Comparison of ENCODE assay signal across 9 cellular contexts in the genomic region with DNA sequence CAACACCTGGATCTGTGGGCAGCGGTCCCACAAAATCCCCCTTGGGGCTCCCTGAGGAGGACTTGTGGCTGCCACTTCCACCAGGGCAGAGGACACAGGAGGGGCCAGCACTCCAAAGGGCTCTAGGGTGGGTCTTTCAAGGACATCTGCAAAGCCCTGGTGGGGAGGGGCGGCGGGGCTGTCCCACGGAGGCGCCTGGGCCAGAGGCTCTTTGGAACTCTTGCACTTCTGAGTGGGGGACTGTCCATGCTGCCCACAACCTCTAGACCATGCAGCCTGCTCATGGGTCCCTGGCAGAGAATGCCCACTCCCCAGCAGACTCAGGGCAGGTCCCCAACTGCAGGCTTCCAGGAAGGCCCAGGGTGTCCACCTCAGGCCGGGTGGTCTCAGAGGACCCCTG. TPM values are rescaled to one million over a fixed set of nuclear protein-coding genes. Genes with fewer than 3 reads are reported as not detected.
DNase-seq lines count a peak whose midpoint lies in the region; ATAC-seq and TF ChIP-seq lines count a peak whose summit lies in the region.
"Not testable (repeated sequence)": the region's sequence is repeated elsewhere in the genome, so short reads cannot be mapped to it uniquely, and the experiment has no call there.
"Had no signal": no experiment of that assay in that cellular context is flagged by ENCODE, and none has a peak within 500 bp of the region (broad histone marks: within the 10 kb centered on the region; RNA-seq: fewer than 3 reads in every experiment).

No MANE protein-coding gene starts in this region.

- not testable (repeated sequence) for H3K27me3 ChIP-seq in HCT116 (ENCODE audit: insufficient read depth, low read length); left lung

- not testable (repeated sequence) for H2AFZ ChIP-seq in HCT116 (ENCODE audit: low read depth, low read length, poor library complexity, severe bottlenecking)

- not testable (repeated sequence) for H3K4me2 ChIP-seq in HCT116 (ENCODE audit: low read length)

- H3K4me1 Mint-ChIP-seq in activated CD4-positive, alpha-beta T cell treated with anti-CD3 and anti-CD28 coated beads, Interleukin-2, amount 10 ng/mL, durations not matched to agents 7 days and 5 days; activated T-cell treated with anti-CD3 and anti-CD28 coated beads, Interleukin-2, amount 50 U/mL, for 24 hours (ENCODE audit: low read depth); naive thymus-derived CD8-positive, alpha-beta T cell; stimulated activated naive B cell treated with anti-CD40 and anti-IgM and Interleukin-4, amounts not matched to agents 10 μg/mL and 1 μg/mL and 100 μg/mL, for 72 hours: not testable (repeated sequence)

- TF ChIP-seq POLR2A in HCT116 (IDR thresholded peaks at IDR 0.05; ENCODE audit: borderline replicate concordance, extremely low read depth, insufficient read depth, insufficient read length) = not testable (repeated sequence)

- H3K4me3 Mint-ChIP-seq in activated CD4-positive, alpha-beta T cell treated with anti-CD3 and anti-CD28 coated beads, Interleukin-2, amount 10 ng/mL, durations not matched to agents 7 days and 5 days = peak overlapping the region; percentile 66
- peak overlapping the region; percentile 68 for H3K4me3 Mint-ChIP-seq in activated T-cell treated with anti-CD3 and anti-CD28 coated beads, Interleukin-2, amount 50 U/mL, for 24 hours
- peak overlapping the region in 8 of 10 donors; percentile 22 to 88 (median 56) for H3K4me3 Mint-ChIP-seq in naive thymus-derived CD8-positive, alpha-beta T cell
- peak overlapping the region in 1 of 2 donors; percentile 44 for H3K4me3 Mint-ChIP-seq in stimulated activated naive B cell treated with anti-CD40 and anti-IgM and Interleukin-4, amounts not matched to agents 10 μg/mL and 1 μg/mL and 100 μg/mL, for 72 hours

- not testable (repeated sequence) for H3K9me3 ChIP-seq in HCT116 (ENCODE audit: control insufficient read depth in 1 of 2, insufficient read depth in 1 of 2, low read depth in 1 of 2, low read length in 2 of 2); left lung

- ATAC-seq in HCT116 (peak; percentile 44; the same call in 1 of the 2 replicates), esophagus mucosa (peak; percentile 24), left lung (peak; percentile 21)
- peak in 1 of 2 donors; percentile 54 for ATAC-seq in naive thymus-derived CD8-positive, alpha-beta T cell
- peak; percentile 43 to 51 for ATAC-seq in stimulated activated naive B cell treated with anti-CD40 and anti-IgM and Interleukin-4, amounts not matched to agents 10 μg/mL and 1 μg/mL and 100 μg/mL, for 72 hours (replicated peaks)

- POLR2A ChIA-PET in HCT116 (lab: Charles Lee); activated CD4-positive, alpha-beta T cell treated with anti-CD3 and anti-CD28 coated beads, Interleukin-2, amount 10 ng/mL, durations not matched to agents 7 days and 5 days (lab: Charles Lee); naive thymus-derived CD8-positive, alpha-beta T cell (lab: Charles Lee): not testable (repeated sequence)

- CTCF ChIA-PET in HCT116 (lab: Charles Lee); activated CD4-positive, alpha-beta T cell treated with anti-CD3 and anti-CD28 coated beads, Interleukin-2, amount 10 ng/mL, durations not matched to agents 7 days and 5 days (lab: Charles Lee): not testable (repeated sequence)

- not testable (repeated sequence) for H3K4me1 ChIP-seq in HCT116 (ENCODE audit: control insufficient read depth in 1 of 2, insufficient read depth in 2 of 2, low read length in 2 of 2); left lung

- H3K36me3 Mint-ChIP-seq in activated CD4-positive, alpha-beta T cell treated with anti-CD3 and anti-CD28 coated beads, Interleukin-2, amount 10 ng/mL, durations not matched to agents 7 days and 5 days (ENCODE audit: low read depth) = peaks cover 44% of the 10 kb centered on the region
- H3K36me3 Mint-ChIP-seq in activated T-cell treated with anti-CD3 and anti-CD28 coated beads, Interleukin-2, amount 50 U/mL, for 24 hours (ENCODE audit: low read depth) = peaks cover 35% of the 10 kb centered on the region
- H3K36me3 Mint-ChIP-seq in naive thymus-derived CD8-positive, alpha-beta T cell = peaks cover 6 to 36% (median 29%) of the 10 kb centered on the region in 3 donors
- not testable (repeated sequence) for H3K36me3 Mint-ChIP-seq in stimulated activated naive B cell treated with anti-CD40 and anti-IgM and Interleukin-4, amounts not matched to agents 10 μg/mL and 1 μg/mL and 100 μg/mL, for 72 hours

- H3K27ac Mint-ChIP-seq in activated CD4-positive, alpha-beta T cell treated with anti-CD3 and anti-CD28 coated beads, Interleukin-2, amount 10 ng/mL, durations not matched to agents 7 days and 5 days = peak overlapping the region; percentile 75
- not testable (repeated sequence) for H3K27ac Mint-ChIP-seq in activated T-cell treated with anti-CD3 and anti-CD28 coated beads, Interleukin-2, amount 50 U/mL, for 24 hours; stimulated activated naive B cell treated with anti-CD40 and anti-IgM and Interleukin-4, amounts not matched to agents 10 μg/mL and 1 μg/mL and 100 μg/mL, for 72 hours
- peak overlapping the region in 6 of 10 donors; percentile 34 to 80 (median 62) for H3K27ac Mint-ChIP-seq in naive thymus-derived CD8-positive, alpha-beta T cell

- peaks cover 2 to 17% of the 10 kb centered on the region in 2 experiments for H3K36me3 ChIP-seq in HCT116 (ENCODE audit: control insufficient read depth in 1 of 2, insufficient read depth in 2 of 2, low read length in 2 of 2)
- peaks cover 0 to 60% of the 10 kb centered on the region in 2 donors for H3K36me3 ChIP-seq in left lung

- intact Hi-C loops in HCT116 (cut with micrococcal nuclease); left lung (cut with DNase I): not testable (repeated sequence)

- H3K27me3 Mint-ChIP-seq in activated CD4-positive, alpha-beta T cell treated with anti-CD3 and anti-CD28 coated beads, Interleukin-2, amount 10 ng/mL, durations not matched to agents 7 days and 5 days; activated T-cell treated with anti-CD3 and anti-CD28 coated beads, Interleukin-2, amount 50 U/mL, for 24 hours; naive thymus-derived CD8-positive, alpha-beta T cell; stimulated activated naive B cell treated with anti-CD40 and anti-IgM and Interleukin-4, amounts not matched to agents 10 μg/mL and 1 μg/mL and 100 μg/mL, for 72 hours: not testable (repeated sequence)

- not testable (repeated sequence) for H3K27ac ChIP-seq in HCT116 (ENCODE audit: low read depth, low read length); left lung

- not testable (repeated sequence) for BruUV-seq in HCT116 (replicated peaks; lab: Mats Ljungman, UMichigan)

- not testable (repeated sequence) for H4K20me1 ChIP-seq in HCT116 (ENCODE audit: insufficient read depth)

- not testable (repeated sequence) for TF ChIP-seq RAD21 in HCT116 (IDR thresholded peaks at IDR 0.05; ENCODE audit: low read depth)

- DNase-seq in HCT116 (ENCODE audit: low read depth, low spot score); activated CD4-positive, alpha-beta T cell treated with anti-CD3 and anti-CD28 coated beads, Interleukin-2, amount 10 ng/mL, durations not matched to agents 7 days and 5 days; naive thymus-derived CD8-positive, alpha-beta T cell; stimulated activated naive B cell treated with anti-CD40 and anti-IgM and Interleukin-4, amounts not matched to agents 10 μg/mL and 1 μg/mL and 100 μg/mL, for 72 hours: not testable (repeated sequence)
- peak; percentile 43 for DNase-seq in activated T-cell treated with anti-CD3 and anti-CD28 coated beads, Interleukin-2, amount 50 U/mL, for 24 hours
- DNase-seq in left lung = peak in 1 of 2 donors; percentile 33

- not testable (repeated sequence) for TF ChIP-seq CTCF in HCT116 (IDR thresholded peaks at IDR 0.05 in 2 of 3, conservative IDR thresholded peaks at IDR 0.05 in 1 of 3; ENCODE audit: borderline replicate concordance in 1 of 3, insufficient read depth in 1 of 3, low read depth in 2 of 3, low read length in 2 of 3); left lung (IDR thresholded peaks at IDR 0.05)

- H3K9me3 Mint-ChIP-seq in activated CD4-positive, alpha-beta T cell treated with anti-CD3 and anti-CD28 coated beads, Interleukin-2, amount 10 ng/mL, durations not matched to agents 7 days and 5 days; activated T-cell treated with anti-CD3 and anti-CD28 coated beads, Interleukin-2, amount 50 U/mL, for 24 hours; naive thymus-derived CD8-positive, alpha-beta T cell; stimulated activated naive B cell treated with anti-CD40 and anti-IgM and Interleukin-4, amounts not matched to agents 10 μg/mL and 1 μg/mL and 100 μg/mL, for 72 hours: not testable (repeated sequence)

- not testable (repeated sequence) for H3K79me2 ChIP-seq in HCT116 (ENCODE audit: insufficient read depth, low read length)

- not testable (repeated sequence) for H3K4me3 ChIP-seq in HCT116 (replicated peaks in 1 of 2; ENCODE audit: low read depth in 1 of 2, low read length in 2 of 2); left lung

- RAD21 ChIA-PET in HCT116 (lab: Charles Lee; ENCODE audit: low non-redundant PET in 1 of 2, low total read pairs in 2 of 2, uncharacterized antibody in 2 of 2, unreplicated experiment in 2 of 2) = not testable (repeated sequence)

- not testable (repeated sequence) for H3K9me2 ChIP-seq in HCT116 (ENCODE audit: insufficient read depth)

- not testable (repeated sequence) for H3K9ac ChIP-seq in HCT116 (ENCODE audit: low read length)

RNA-seq across cellular contexts. Expression of gene CRYBB3, which starts 21.3 kb away (rescaled TPM):
- 0.64 TPM for total RNA-seq in HCT116 (2021; ENCODE audit: unreplicated experiment)
- 0.38 and 0.42 TPM in 2 replicates for polyA plus RNA-seq in HCT116 (2012)
- under 1 TPM; 0.25 to 0.57 TPM for total RNA-seq in activated CD4-positive, alpha-beta T cell treated with anti-CD3 and anti-CD28 coated beads, Interleukin-2, amount 10 ng/mL, durations not matched to agents 7 days and 5 days
- total RNA-seq in esophagus mucosa = 0.64 TPM
- total RNA-seq in left lung = under 1 TPM in 1 of 2 donors, not detected in 1; 0.58 TPM
- total RNA-seq in naive thymus-derived CD8-positive, alpha-beta T cell = not detected
- not detected for polyA plus RNA-seq in naive thymus-derived CD8-positive, alpha-beta T cell
- total RNA-seq: GM12878, RPMI7951 had no signal

RNA-seq across cellular contexts. Expression of gene CRYBB2, which starts 41.1 kb away (rescaled TPM):
- total RNA-seq in HCT116 (2021; ENCODE audit: unreplicated experiment) (not detected), esophagus mucosa (not detected), left lung (not detected)
- 0.14 TPM in 1 of 2 replicates, not detected in the other for polyA plus RNA-seq in HCT116 (2012)
- under 1 TPM in 1 of 2 experiments, not detected in 1; 0.45 TPM for total RNA-seq in activated CD4-positive, alpha-beta T cell treated with anti-CD3 and anti-CD28 coated beads, Interleukin-2, amount 10 ng/mL, durations not matched to agents 7 days and 5 days
- not detected for total RNA-seq in naive thymus-derived CD8-positive, alpha-beta T cell
- not detected for polyA plus RNA-seq in naive thymus-derived CD8-positive, alpha-beta T cell
- total RNA-seq: GM12878, RPMI7951 had no signal
- polyA plus RNA-seq: GM12878 had no signal
